Comparison of ENCODE assay signal across 2 cellular contexts in the genomic region with DNA sequence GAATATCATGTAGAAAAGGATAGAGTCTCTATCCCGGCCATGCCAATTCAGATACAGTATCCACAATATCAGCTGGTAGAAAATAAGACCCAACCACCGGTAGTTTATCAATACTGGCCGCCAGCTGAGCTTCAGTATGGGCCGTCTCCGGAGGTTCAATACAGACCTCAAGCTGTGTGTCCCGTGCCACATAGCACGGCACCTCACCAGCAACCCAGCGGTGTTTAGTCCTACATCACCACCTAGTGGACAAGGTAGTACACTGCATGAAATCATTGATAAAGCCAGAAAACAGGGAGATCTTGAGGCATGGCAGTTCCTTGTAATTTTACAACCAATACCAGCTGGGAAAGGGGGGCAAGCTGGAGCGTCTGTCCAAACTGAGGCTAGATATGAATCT. TPM values are rescaled to one million over a fixed set of nuclear protein-coding genes. Genes with fewer than 3 reads are reported as not detected.
"Had no signal": no experiment of that assay in that cellular context is flagged by ENCODE, and none has a peak within 500 bp of the region (broad histone marks: within the 10 kb centered on the region; RNA-seq: fewer than 3 reads in every experiment).

No MANE protein-coding gene starts in this region.

RNA-seq across cellular contexts. Expression of a gene that starts 7.5 kb away (rescaled TPM):
- total RNA-seq: GM12878 had no signal
- polyA plus RNA-seq: GM12878 had no signal

RNA-seq across cellular contexts. Expression of a gene that starts 17.2 kb away (rescaled TPM):
- total RNA-seq: G401, GM12878 had no signal
- polyA plus RNA-seq: GM12878 had no signal

RNA-seq across cellular contexts. Expression of a gene that starts 37.1 kb away (rescaled TPM):
- total RNA-seq: G401, GM12878 had no signal
- polyA plus RNA-seq: GM12878 had no signal

RNA-seq across cellular contexts. Expression of a gene that starts 43.3 kb away (rescaled TPM):
- total RNA-seq: G401, GM12878 had no signal

RNA-seq across cellular contexts. Expression of a gene that starts 45.3 kb away (rescaled TPM):
- total RNA-seq: GM12878 had no signal
- polyA plus RNA-seq: GM12878 had no signal
